Comparison of ENCODE assay signal across 31 cellular contexts in the genomic region with DNA sequence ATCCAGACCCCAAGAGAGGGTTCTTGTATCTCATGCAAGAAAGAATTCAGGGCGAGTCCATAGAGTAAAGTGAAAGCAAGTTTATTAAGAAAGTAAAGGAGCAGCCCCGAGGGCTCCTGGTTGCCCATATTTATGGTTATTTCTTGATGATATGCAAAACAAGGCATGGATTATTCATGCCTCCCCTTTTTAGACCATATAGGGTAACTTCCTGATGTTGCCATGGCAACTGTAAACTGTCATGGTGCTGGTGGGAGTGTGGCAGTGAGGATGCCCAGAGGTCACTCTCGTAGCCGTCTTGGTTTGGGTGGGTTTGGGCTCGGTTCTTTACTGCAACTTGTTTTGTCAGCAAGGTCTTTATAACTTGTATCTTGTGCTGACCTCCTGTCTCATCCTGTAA.
"Had no signal": no experiment of that assay in that cellular context is flagged by ENCODE, and none has a peak within 500 bp of the region (broad histone marks: within the 10 kb centered on the region; RNA-seq: fewer than 3 reads in every experiment).

No MANE protein-coding gene starts in this region.

- H3K27me3 ChIP-seq: ascending aorta, breast epithelium, cardiac muscle cell, colonic mucosa, esophagus squamous epithelium, gastroesophageal sphincter, heart right ventricle had no signal

- H3K4me1 ChIP-seq: ascending aorta, breast epithelium, colonic mucosa, esophagus squamous epithelium, heart right ventricle had no signal

- DNase-seq: activated B cell treated with CpG ODN at 0.5 μM for 24 hours; activated CD4-positive, alpha-beta memory T cell treated with anti-CD3 and anti-CD28 coated beads for 36 hours; activated CD4-positive, alpha-beta T cell treated with anti-CD3 and anti-CD28 coated beads for 48 hours; activated CD4-positive, alpha-beta T cell treated with anti-CD3 and anti-CD28 coated beads, Interleukin-2, amount 50 U/mL, for 1 hour; activated CD8-positive, alpha-beta memory T cell treated with anti-CD3 and anti-CD28 coated beads, Interleukin-2, amount 50 U/mL, for 48 hours; activated gamma-delta T cell; activated naive CD4-positive, alpha-beta T cell; activated naive CD4-positive, alpha-beta T cell treated with anti-CD3 and anti-CD28 coated beads, Interleukin-2, amount 10 ng/mL, durations not matched to agents 7 days and 5 days; activated naive CD8-positive, alpha-beta T cell treated with anti-CD3 and anti-CD28 coated beads, Interleukin-2, amount 10 ng/mL, durations not matched to agents 7 days and 5 days; activated T-cell treated with anti-CD3 and anti-CD28 coated beads for 4 hours; activated T-cell treated with anti-CD3 and anti-CD28 coated beads, Interleukin-2, amount 50 U/mL, for 24 hours; activated T-cell treated with anti-CD3 and anti-CD28 coated beads, Interleukin-2, amount 50 U/mL, for 72 hours; central memory CD4-positive, alpha-beta T cell; cerebellar nuclear complex; colonic mucosa; effector CD8-positive, alpha-beta T cell; esophagus squamous epithelium; foreskin melanocyte; heart right ventricle; T-helper 17 cell; T1000; WERI-Rb-1 had no signal

- H3K9me3 ChIP-seq: ascending aorta, breast epithelium, colonic mucosa, esophagus squamous epithelium, gastroesophageal sphincter had no signal

- H3K4me3 ChIP-seq: ascending aorta, breast epithelium, cardiac muscle cell, colonic mucosa, esophagus squamous epithelium, gastroesophageal sphincter, heart right ventricle had no signal

- H3K36me3 ChIP-seq: ascending aorta, breast epithelium, cardiac muscle cell, colonic mucosa, esophagus squamous epithelium, gastroesophageal sphincter, heart right ventricle, WERI-Rb-1 had no signal

- ATAC-seq: activated CD4-positive, CD25-positive, alpha-beta regulatory T cell treated with anti-CD3 and anti-CD28 coated beads, Interleukin-2, amount 50 U/mL, for 24 hours; activated naive CD4-positive, alpha-beta T cell treated with anti-CD3 and anti-CD28 coated beads, Interleukin-2, amount 50 U/mL, for 72 hours; activated T-cell treated with anti-CD3 and anti-CD28 coated beads, Interleukin-2, amount 50 U/mL, for 72 hours; gastroesophageal sphincter; heart right ventricle; T-helper 17 cell had no signal

- H3K27ac ChIP-seq: ascending aorta, breast epithelium, cardiac muscle cell, colonic mucosa, epithelial cell of prostate, esophagus squamous epithelium, gastroesophageal sphincter, heart right ventricle, WERI-Rb-1 had no signal

- FAIRE-seq: endometrium, endothelial cell of umbilical vein had no signal
